ENCODE assay signal across 11 cellular contexts in the genomic region with DNA sequence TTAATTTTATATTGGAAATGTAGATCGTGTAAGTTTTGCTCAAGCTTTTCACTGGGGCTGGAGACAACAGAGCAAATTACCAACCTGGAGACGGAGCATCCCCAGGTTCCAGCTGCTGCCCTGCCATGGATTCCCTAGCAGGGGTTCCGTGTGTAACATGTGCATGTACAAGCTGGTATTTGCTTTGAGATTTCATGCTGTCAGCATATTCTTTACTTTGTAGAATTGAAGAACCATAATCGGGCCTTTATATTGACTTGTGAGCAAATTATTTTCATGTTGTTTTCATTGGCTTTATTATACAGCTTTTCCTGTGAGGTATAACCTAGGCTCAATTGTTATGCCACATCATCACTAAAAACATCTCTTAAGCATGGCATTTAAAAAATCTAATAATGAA.
"Had no signal": no experiment of that assay in that cellular context is flagged by ENCODE, and none has a peak within 500 bp of the region (broad histone marks: within the 10 kb centered on the region; RNA-seq: fewer than 3 reads in every experiment).

No MANE protein-coding gene starts in this region.

- H3K4me3 ChIP-seq: GM23248, GM23338, HAP-1 had no signal

- H3K27ac ChIP-seq: GM23248 had no signal

- H3K9me3 ChIP-seq: HAP-1 had no signal

- H3K4me1 ChIP-seq: HAP-1 had no signal

- ATAC-seq: GM23338, HCT116 had no signal

- FAIRE-seq: H1, H54 had no signal

- H3K9ac ChIP-seq: GM23248 had no signal

- H3K36me3 ChIP-seq: HAP-1 had no signal

- H2AFZ ChIP-seq: GM23248, GM23338 had no signal

- H3K4me2 ChIP-seq: GM23338 had no signal

- DNase-seq: GM23248, GOT3, H7, H9, HCEC 1CT, HFFc6 had no signal
